ENCODE assay signal across 8 cellular contexts in the genomic region with DNA sequence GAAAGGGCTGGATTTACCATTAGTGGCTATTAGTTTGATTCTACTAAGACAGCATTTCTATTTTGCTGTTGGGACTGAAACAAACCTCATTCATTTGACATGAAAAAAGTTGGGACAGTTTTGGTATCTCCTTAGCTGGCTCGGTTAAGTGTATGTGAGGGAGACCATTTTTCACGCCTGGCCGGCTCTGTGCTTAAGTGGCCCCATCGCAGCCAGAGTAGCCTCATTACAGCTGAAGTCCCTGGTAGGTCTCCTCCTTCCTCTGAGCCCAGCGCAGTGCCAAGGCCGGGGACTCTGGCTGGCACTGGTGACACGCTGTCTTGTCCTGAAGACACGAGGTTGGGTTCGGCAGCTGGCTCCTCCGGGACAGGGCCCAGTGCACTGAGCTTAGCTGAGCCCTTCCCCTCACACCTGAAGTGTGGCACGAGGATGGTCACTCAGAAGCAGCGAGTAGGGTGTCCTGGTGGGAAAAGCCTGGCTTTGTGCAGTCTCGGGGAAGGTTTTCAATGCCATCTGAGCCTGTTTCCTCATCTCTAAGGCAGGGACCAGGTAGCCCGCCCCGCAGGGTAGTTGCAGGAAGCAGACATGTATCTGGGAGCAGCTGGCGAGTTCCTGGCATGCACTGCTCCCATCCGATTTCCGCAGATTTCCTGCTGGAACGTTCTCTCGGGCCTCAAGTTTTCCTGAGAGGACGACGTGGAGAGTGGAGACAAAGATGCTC.
A peak's percentile ranks its signal among the peaks of the same experiment; 100 is the strongest.
DNase-seq lines count a peak whose midpoint lies in the region; ATAC-seq and TF ChIP-seq lines count a peak whose summit lies in the region.

No MANE protein-coding gene starts in this region.

- DNase-seq in activated T-cell treated with anti-CD3 and anti-CD28 coated beads for 1 hour (ENCODE audit: low read depth) = peak; percentile 14
- DNase-seq in activated T-cell treated with anti-CD3 and anti-CD28 coated beads, Interleukin-2, amount 50 U/mL, for 1 hour = no peak
- DNase-seq in T-helper 22 cell (ENCODE audit: low read depth) = peak; percentile 8
- DNase-seq in fibroblast of lung (ENCODE audit: low read depth in 2 of 2) = no peak
- no peak for DNase-seq in retinal pigment epithelial cell (ENCODE audit: low read depth)
- DNase-seq in OCI-M1 (lab: John Stamatoyannopoulos, UW) = no peak
- no peak for DNase-seq in amniotic stem cell (lab: John Stamatoyannopoulos, UW)

- H3K27me3 ChIP-seq in fibroblast of lung (ENCODE audit: control insufficient read depth, insufficient read depth, low read length) = no peaks in the 10 kb centered on the region

- ATAC-seq in HG02970 (IDR thresholded peaks at IDR 0.05; ENCODE audit: low FRiP score, unreplicated experiment) = peak; percentile 21

- H4K20me1 ChIP-seq in fibroblast of lung (ENCODE audit: control insufficient read depth, extremely low read depth, insufficient read depth, low read length) = no peaks in the 10 kb centered on the region

- no peaks in the 10 kb centered on the region for H3K9me3 ChIP-seq in fibroblast of lung (ENCODE audit: control insufficient read depth, insufficient read depth, low read depth, low read length)

- peak overlapping the region; percentile 85 for H2AFZ ChIP-seq in fibroblast of lung (ENCODE audit: low read length)

- no peaks in the 10 kb centered on the region for H3K36me3 ChIP-seq in fibroblast of lung (ENCODE audit: control insufficient read depth, insufficient read depth, low read length)

- peak overlapping the region; percentile 99 for H3K4me2 ChIP-seq in fibroblast of lung (ENCODE audit: extremely low read depth, insufficient read depth, low read length)

- H3K4me1 ChIP-seq in fibroblast of lung (ENCODE audit: control insufficient read depth, extremely low read depth, insufficient read depth, low read length) = peaks cover 8% of the 10 kb centered on the region

- TF ChIP-seq CTCF in fibroblast of lung (conservative IDR thresholded peaks at IDR 0.05 in 1 of 2, IDR thresholded peaks at IDR 0.05 in 1 of 2; ENCODE audit: low read depth in 1 of 2, low read length in 2 of 2) (no peak), retinal pigment epithelial cell (conservative IDR thresholded peaks at IDR 0.05; ENCODE audit: low read depth, low read length) (no peak)

- peak overlapping the region; percentile 93 for H3K9ac ChIP-seq in fibroblast of lung (ENCODE audit: insufficient read depth, low read length)

- peak overlapping the region; percentile 61 to 71 (median 65) for H3K4me3 ChIP-seq in fibroblast of lung (replicated peaks in 1 of 4; ENCODE audit: control extremely low read depth in 1 of 4, insufficient read depth in 1 of 4, low read depth in 3 of 4, low read length in 4 of 4)
- H3K4me3 ChIP-seq in retinal pigment epithelial cell (ENCODE audit: low read length) = peak overlapping the region; percentile 51

- no peaks in the 10 kb centered on the region for H3K79me2 ChIP-seq in fibroblast of lung (ENCODE audit: control insufficient read depth, insufficient read depth, low read length)

- H3K27ac ChIP-seq in fibroblast of lung (ENCODE audit: insufficient read depth, low read length) = peak overlapping the region; percentile 98

Comparison
In these comparisons a context has a peak if more than half of its experiments do, and no peak if none do; other contexts are left out.
1. DNase-seq: peak in activated T-cell treated with anti-CD3 and anti-CD28 coated beads for 1 hour (single experiment) and T-helper 22 cell (single experiment); none in activated T-cell treated with anti-CD3 and anti-CD28 coated beads, Interleukin-2, amount 50 U/mL, for 1 hour (single experiment), fibroblast of lung (0 of 2), retinal pigment epithelial cell (single experiment), OCI-M1 (single experiment) and amniotic stem cell (single experiment).